9 cellular contexts compared by ENCODE assay signal in genomic region chr18:44895176-44895798, GRCh38.
DNase-seq lines count a peak whose midpoint lies in the region; ATAC-seq and TF ChIP-seq lines count a peak whose summit lies in the region.
"Had no signal": no experiment of that assay in that cellular context is flagged by ENCODE, and none has a peak within 500 bp of the region (broad histone marks: within the 10 kb centered on the region; RNA-seq: fewer than 3 reads in every experiment).

No MANE protein-coding gene starts in this region.

- H3K27ac ChIP-seq in RWPE2 (ENCODE audit: poor library complexity, severe bottlenecking) (no peak overlapping the region), osteoblast (ENCODE audit: low read depth, low read length) (no peak overlapping the region)
- H3K27ac ChIP-seq in CD4-positive, alpha-beta T cell (ENCODE audit: low read depth, low read length), result no peak overlapping the region
- H3K27ac ChIP-seq: thoracic aorta had no signal

- H3K79me2 ChIP-seq in osteoblast (ENCODE audit: insufficient read depth, low read length), result no peaks in the 10 kb centered on the region

- H3K4me3 ChIP-seq in RWPE2 (ENCODE audit: severe bottlenecking), result no peak overlapping the region
- H3K4me3 ChIP-seq in epithelial cell of esophagus (ENCODE audit: low read length), result no peak overlapping the region
- no peak overlapping the region for H3K4me3 ChIP-seq in osteoblast (ENCODE audit: insufficient read depth, low read length)
- H3K4me3 ChIP-seq: thoracic aorta had no signal

- no peaks in the 10 kb centered on the region for H3K9me3 Mint-ChIP-seq in CD4-positive, alpha-beta T cell

- peaks cover 21% of the 10 kb centered on the region for H3K4me1 Mint-ChIP-seq in CD4-positive, alpha-beta T cell (ENCODE audit: low read depth)

- no peak overlapping the region for H3K4me3 Mint-ChIP-seq in CD4-positive, alpha-beta T cell

- CTCF ChIA-PET in CD4-positive, alpha-beta T cell (lab: Charles Lee), result no interaction called here

- H3K36me3 ChIP-seq in RWPE2 (ENCODE audit: low read depth) (no peaks in the 10 kb centered on the region), osteoblast (ENCODE audit: insufficient read depth, low read length) (no peaks in the 10 kb centered on the region)
- H3K36me3 ChIP-seq: thoracic aorta had no signal

- H3K27ac Mint-ChIP-seq in CD4-positive, alpha-beta T cell, result no peak overlapping the region

- H3K27me3 ChIP-seq in RWPE2 (ENCODE audit: insufficient read depth, poor library complexity, severe bottlenecking), result no peaks in the 10 kb centered on the region
- H3K27me3 ChIP-seq in osteoblast (ENCODE audit: insufficient read depth, low read length), result peaks cover 6% of the 10 kb centered on the region
- H3K27me3 ChIP-seq in CD4-positive, alpha-beta T cell (ENCODE audit: control insufficient read depth, insufficient read depth, low read length), result no peaks in the 10 kb centered on the region

- H3K4me1 ChIP-seq in RWPE2 (ENCODE audit: insufficient read depth, poor library complexity, severe bottlenecking) (peaks cover 13% of the 10 kb centered on the region), osteoblast (ENCODE audit: insufficient read depth, low read length) (no peaks in the 10 kb centered on the region)

- H4K20me1 ChIP-seq in osteoblast (ENCODE audit: insufficient read depth, low read length), result no peaks in the 10 kb centered on the region

- ATAC-seq in RWPE2 (ENCODE audit: low read depth), result peak; percentile 81
- ATAC-seq in CD4-positive, alpha-beta T cell (ENCODE audit: poor library complexity), result no peak

- TF ChIP-seq CTCF in GM12872 (IDR thresholded peaks at IDR 0.05; ENCODE audit: insufficient read depth, low read depth, low read length), result peak; percentile 58
- peak; percentile 68 for TF ChIP-seq CTCF in RWPE2 (IDR thresholded peaks at IDR 0.05; ENCODE audit: poor library complexity, severe bottlenecking)
- peak; percentile 81 for TF ChIP-seq CTCF in epithelial cell of esophagus (IDR thresholded peaks at IDR 0.05; ENCODE audit: insufficient read depth, low read depth, low read length, missing control alignments)
- peak; percentile 45 for TF ChIP-seq CTCF in osteoblast (IDR thresholded peaks at IDR 0.05; ENCODE audit: extremely low read depth, low read depth, low read length)
- no peak for TF ChIP-seq CTCF in CD4-positive, alpha-beta T cell (IDR thresholded peaks at IDR 0.05)

- H3K9me3 ChIP-seq in RWPE2 (ENCODE audit: severe bottlenecking) (no peaks in the 10 kb centered on the region), osteoblast (ENCODE audit: low read depth, low read length) (peaks cover 2% of the 10 kb centered on the region)
- no peaks in the 10 kb centered on the region for H3K9me3 ChIP-seq in CD4-positive, alpha-beta T cell (ENCODE audit: control insufficient read depth, low read length)

- peak overlapping the region; percentile 75 for H2AFZ ChIP-seq in osteoblast (ENCODE audit: low read length)

- intact Hi-C loops in CD4-positive, alpha-beta T cell (cut with DNase I, micrococcal nuclease), result no loop called here

- no peaks in the 10 kb centered on the region for H3K27me3 Mint-ChIP-seq in CD4-positive, alpha-beta T cell

- H3K4me2 ChIP-seq in osteoblast (ENCODE audit: insufficient read depth, low read length), result no peak overlapping the region

- H3K36me3 Mint-ChIP-seq in CD4-positive, alpha-beta T cell (ENCODE audit: low read depth), result no peaks in the 10 kb centered on the region

- POLR2A ChIA-PET in CD4-positive, alpha-beta T cell (lab: Charles Lee), result no interaction called here

- DNase-seq in AG20443 (ENCODE audit: low spot score), result peak; percentile 50
- DNase-seq in HK-2 (ENCODE audit: unreplicated experiment), result peak; percentile 24
- no peak for DNase-seq in RWPE2 (ENCODE audit: low spot score)
- peak; percentile 84 for DNase-seq in epithelial cell of esophagus (ENCODE audit: low read depth)
- peak; percentile 31 for DNase-seq in osteoblast (ENCODE audit: insufficient read length, low spot score, missing footprints)
- DNase-seq in CD4-positive, alpha-beta T cell, result no peak
- DNase-seq in LoVo (ENCODE audit: low spot score), result no peak

Comparison
In these comparisons a context has a peak if more than half of its experiments do, and no peak if none do; other contexts are left out.
1. DNase-seq: peak in AG20443 (single experiment), HK-2 (single experiment), epithelial cell of esophagus (single experiment) and osteoblast (single experiment); none in RWPE2 (single experiment), CD4-positive, alpha-beta T cell (0 of 10) and LoVo (single experiment).